In the genomic region with DNA sequence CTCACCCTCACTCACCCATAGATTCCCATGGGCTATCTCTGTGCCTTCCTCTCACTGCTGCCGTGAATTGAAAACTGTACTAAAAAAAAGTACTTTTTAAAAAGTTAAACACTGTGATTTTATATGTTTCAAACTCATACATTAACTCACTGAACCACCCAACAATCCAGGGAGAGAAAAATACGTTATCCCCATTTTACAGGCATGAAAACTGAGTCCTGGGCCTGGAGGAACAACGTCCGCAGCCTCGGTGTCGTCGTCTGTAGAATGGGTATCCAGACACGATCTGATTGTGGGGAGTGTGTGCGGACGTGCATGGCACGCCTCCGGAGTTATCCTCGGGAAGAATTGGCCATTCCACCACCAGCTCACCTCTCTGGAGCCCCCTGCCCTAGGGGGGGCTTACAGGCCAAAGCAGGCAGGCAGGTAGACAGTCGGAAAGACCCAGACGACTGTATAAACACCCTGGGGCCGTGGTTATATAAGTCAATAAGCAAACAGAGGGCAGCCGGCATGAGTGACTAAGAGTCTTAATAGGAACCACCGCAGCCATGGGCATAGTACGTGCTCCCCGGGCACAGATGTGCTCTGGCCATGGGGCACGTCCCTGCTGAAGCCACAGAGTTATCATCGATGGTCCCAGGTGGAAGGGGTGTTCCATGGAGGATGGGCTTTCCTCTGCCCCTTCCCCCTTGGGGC, we compare ENCODE assay signal across 18 cellular contexts. TPM values are rescaled to one million over a fixed set of nuclear protein-coding genes. Genes with fewer than 3 reads are reported as not detected.
DNase-seq lines count a peak whose midpoint lies in the region; ATAC-seq lines count a peak whose summit lies in the region.
"Had no signal": no experiment of that assay in that cellular context is flagged by ENCODE, and none has a peak within 500 bp of the region (broad histone marks: within the 10 kb centered on the region; RNA-seq: fewer than 3 reads in every experiment).

No MANE protein-coding gene starts in this region.

- no peaks in the 10 kb centered on the region for H3K9me3 ChIP-seq in T-helper 17 cell (ENCODE audit: control insufficient read depth, low read length, poor library complexity, severe bottlenecking)
- H3K9me3 ChIP-seq: gastroesophageal sphincter, testis had no signal

- DNase-seq in A172 (ENCODE audit: low spot score) (peak; percentile 60), H7 (peak; percentile 52), T-helper 17 cell (no peak), kidney tubule cell (ENCODE audit: low spot score) (peak; percentile 73), activated gamma-delta T cell (lab: John Stamatoyannopoulos, UW) (no peak), germinal center (ENCODE audit: low spot score) (no peak), activated T-cell treated with anti-CD3 and anti-CD28 coated beads for 4 hours (no peak)
- no peak for DNase-seq in activated T-cell treated with anti-CD3 and anti-CD28 coated beads, Interleukin-2, amount 50 U/mL, for 72 hours
- DNase-seq: activated CD4-positive, alpha-beta memory T cell treated with anti-CD3 and anti-CD28 coated beads for 36 hours; effector CD8-positive, alpha-beta T cell; immature natural killer cell; NCI-H1436; NCI-H526; Right ventricle myocardium superior; stimulated activated CD4-positive, alpha-beta T cell treated with anti-CD3 and anti-CD28 coated beads, Interleukin-12 subunit alpha, Interleukin-12 subunit beta, amount 100 ng/mL, for 4 hours; testis had no signal

- ATAC-seq in T-helper 17 cell: no peak
- ATAC-seq in activated T-cell treated with anti-CD3 and anti-CD28 coated beads, Interleukin-2, amount 50 U/mL, for 72 hours (replicated peaks in 1 of 2): no peak
- ATAC-seq: gastroesophageal sphincter had no signal

- H3K4me3 Mint-ChIP-seq in T-helper 17 cell: no peak overlapping the region
- H3K4me3 Mint-ChIP-seq in activated T-cell treated with anti-CD3 and anti-CD28 coated beads, Interleukin-2, amount 50 U/mL, for 72 hours: no peak overlapping the region
- H3K4me3 Mint-ChIP-seq: activated CD4-positive, alpha-beta memory T cell treated with anti-CD3 and anti-CD28 coated beads for 36 hours; mesothelial cell of epicardium had no signal

- peaks cover 17% of the 10 kb centered on the region for H3K4me1 Mint-ChIP-seq in T-helper 17 cell
- H3K4me1 Mint-ChIP-seq in activated T-cell treated with anti-CD3 and anti-CD28 coated beads, Interleukin-2, amount 50 U/mL, for 72 hours (ENCODE audit: low read depth): peaks cover 25% of the 10 kb centered on the region

- no peaks in the 10 kb centered on the region for H3K36me3 Mint-ChIP-seq in T-helper 17 cell (ENCODE audit: low read depth)
- no peaks in the 10 kb centered on the region for H3K36me3 Mint-ChIP-seq in activated T-cell treated with anti-CD3 and anti-CD28 coated beads, Interleukin-2, amount 50 U/mL, for 72 hours (ENCODE audit: insufficient read depth in 2 of 2)
- H3K36me3 Mint-ChIP-seq: activated CD4-positive, alpha-beta memory T cell treated with anti-CD3 and anti-CD28 coated beads for 36 hours; immature natural killer cell; mesothelial cell of epicardium had no signal

- H3K27me3 ChIP-seq in H7 (ENCODE audit: control insufficient read depth, insufficient read depth, low read length): peaks cover 4% of the 10 kb centered on the region; the same call in 1 of the 2 replicates
- H3K27me3 ChIP-seq: testis had no signal

- no peaks in the 10 kb centered on the region for H3K9me3 Mint-ChIP-seq in activated T-cell treated with anti-CD3 and anti-CD28 coated beads, Interleukin-2, amount 50 U/mL, for 72 hours
- H3K9me3 Mint-ChIP-seq: activated CD4-positive, alpha-beta memory T cell treated with anti-CD3 and anti-CD28 coated beads for 36 hours; mesothelial cell of epicardium had no signal

- no peak overlapping the region for H3K4me3 ChIP-seq in H7 (ENCODE audit: insufficient read depth, low read depth, low read length)
- H3K4me3 ChIP-seq: gastroesophageal sphincter, testis had no signal

- peaks cover 28% of the 10 kb centered on the region for H3K27me3 Mint-ChIP-seq in T-helper 17 cell
- peaks cover 46% of the 10 kb centered on the region for H3K27me3 Mint-ChIP-seq in activated T-cell treated with anti-CD3 and anti-CD28 coated beads, Interleukin-2, amount 50 U/mL, for 72 hours (ENCODE audit: low read depth)

- H3K36me3 ChIP-seq in H7 (replicated peaks; ENCODE audit: control insufficient read depth, insufficient read depth, low read length): no peaks in the 10 kb centered on the region
- H3K36me3 ChIP-seq: gastroesophageal sphincter had no signal

- peak overlapping the region; percentile 90 for H3K27ac Mint-ChIP-seq in T-helper 17 cell
- H3K27ac Mint-ChIP-seq in activated T-cell treated with anti-CD3 and anti-CD28 coated beads, Interleukin-2, amount 50 U/mL, for 72 hours: no peak overlapping the region
- H3K27ac Mint-ChIP-seq: activated CD4-positive, alpha-beta memory T cell treated with anti-CD3 and anti-CD28 coated beads for 36 hours; mesothelial cell of epicardium had no signal

RNA-seq across cellular contexts. Expression of gene PDGFB, which starts 7.1 kb away (rescaled TPM):
- 9.8 and 13.4 TPM in 2 replicates for total RNA-seq in A172 (2014; rRNA removed; shearing (Covaris generic))
- total RNA-seq in H7 (2014; rRNA removed; shearing (Covaris generic)): 7.2 and 8.5 TPM in 2 replicates
- 1 to 10 TPM; 2.8 to 4.4 TPM for total RNA-seq in T-helper 17 cell
- total RNA-seq in activated T-cell treated with anti-CD3 and anti-CD28 coated beads, Interleukin-2, amount 50 U/mL, for 72 hours: 1 to 10 TPM; 2.9 to 4.6 TPM

Comparison
In these comparisons a context has a peak if more than half of its experiments do, and no peak if none do; other contexts are left out.
1. DNase-seq: peak in A172 (single experiment), H7 (single experiment) and kidney tubule cell (single experiment); none in T-helper 17 cell (0 of 3), activated gamma-delta T cell (single experiment), activated T-cell treated with anti-CD3 and anti-CD28 coated beads, Interleukin-2, amount 50 U/mL, for 72 hours (0 of 2), germinal center (single experiment) and activated T-cell treated with anti-CD3 and anti-CD28 coated beads for 4 hours (single experiment).